ENCODE assay signal across 14 cellular contexts in genomic region chr6:148612043-148612442, GRCh38.
"Had no signal": no experiment of that assay in that cellular context is flagged by ENCODE, and none has a peak within 500 bp of the region (broad histone marks: within the 10 kb centered on the region; RNA-seq: fewer than 3 reads in every experiment).

No MANE protein-coding gene starts in this region.

- ATAC-seq: activated CD8-positive, alpha-beta T cell treated with anti-CD3 and anti-CD28 coated beads for 36 hours; activated naive CD8-positive, alpha-beta T cell treated with anti-CD3 and anti-CD28 coated beads, Interleukin-2, amount 50 U/mL, for 24 hours; effector memory CD8-positive, alpha-beta T cell had no signal

- H3K9me3 ChIP-seq: upper lobe of left lung had no signal

- H3K27me3 Mint-ChIP-seq: central memory CD8-positive, alpha-beta T cell had no signal

- H3K4me3 ChIP-seq: skin epidermis, upper lobe of left lung had no signal

- H3K27ac Mint-ChIP-seq: activated CD8-positive, alpha-beta T cell treated with anti-CD3 and anti-CD28 coated beads for 36 hours; activated naive CD8-positive, alpha-beta T cell treated with anti-CD3 and anti-CD28 coated beads, Interleukin-2, amount 50 U/mL, for 24 hours; dendritic cell treated with granulocyte-macrophage colony-stimulating factor and Interleukin-4, amounts not matched to agents 40 ng/mL and 50 ng/mL, for 4 days; effector memory CD8-positive, alpha-beta T cell had no signal

- H3K27ac ChIP-seq: WERI-Rb-1 had no signal

- H3K4me1 Mint-ChIP-seq: activated naive CD8-positive, alpha-beta T cell treated with anti-CD3 and anti-CD28 coated beads, Interleukin-2, amount 50 U/mL, for 24 hours; central memory CD8-positive, alpha-beta T cell had no signal

- DNase-seq: activated CD4-positive, alpha-beta T cell treated with anti-CD3 and anti-CD28 coated beads for 4 hours; activated CD8-positive, alpha-beta memory T cell treated with anti-CD3 and anti-CD28 coated beads, Interleukin-2, amount 50 U/mL, for 48 hours; activated CD8-positive, alpha-beta T cell treated with anti-CD3 and anti-CD28 coated beads for 36 hours; activated naive CD4-positive, alpha-beta T cell treated with Interleukin-2 at 50 U/mL for 16 hours; activated naive CD8-positive, alpha-beta T cell treated with anti-CD3 and anti-CD28 coated beads, Interleukin-2, amount 50 U/mL, for 24 hours; effector memory CD8-positive, alpha-beta T cell; nephron progenitor cell; T1000; upper lobe of left lung had no signal

- H3K4me3 Mint-ChIP-seq: activated CD8-positive, alpha-beta T cell treated with anti-CD3 and anti-CD28 coated beads for 36 hours; activated naive CD8-positive, alpha-beta T cell treated with anti-CD3 and anti-CD28 coated beads, Interleukin-2, amount 50 U/mL, for 24 hours; central memory CD8-positive, alpha-beta T cell; dendritic cell treated with granulocyte-macrophage colony-stimulating factor and Interleukin-4, amounts not matched to agents 40 ng/mL and 50 ng/mL, for 4 days; effector memory CD8-positive, alpha-beta T cell; nephron progenitor cell had no signal

- H3K36me3 ChIP-seq: upper lobe of left lung, WERI-Rb-1 had no signal

- H3K9me3 Mint-ChIP-seq: activated CD8-positive, alpha-beta T cell treated with anti-CD3 and anti-CD28 coated beads for 36 hours; activated naive CD8-positive, alpha-beta T cell treated with anti-CD3 and anti-CD28 coated beads, Interleukin-2, amount 50 U/mL, for 24 hours; central memory CD8-positive, alpha-beta T cell; dendritic cell treated with granulocyte-macrophage colony-stimulating factor and Interleukin-4, amounts not matched to agents 40 ng/mL and 50 ng/mL, for 4 days; effector memory CD8-positive, alpha-beta T cell had no signal

- H3K27me3 ChIP-seq: upper lobe of left lung had no signal

- FAIRE-seq: islet of Langerhans had no signal
